In genomic region chr6:88933521-88933920, GRCh38 we compare ENCODE assay signal across 2 cellular contexts.
TF ChIP-seq lines count a peak whose summit lies in the region.

No MANE protein-coding gene starts in this region.

TF ChIP-seq in SK-N-SH treated with all-trans-retinoic acid at 6 μM for 48 hours, 23 proteins besides CTCF, POLR2A, EP300 and RAD21 (continued from another document):
- TF ChIP-seq CSRNP3 (CRISPR knock-in tag; IDR thresholded peaks at IDR 0.05) (no peak), ISL1 (CRISPR knock-in tag; IDR thresholded peaks at IDR 0.05) (no peak)

TF ChIP-seq in K562, 482 proteins besides CTCF, POLR2A, EP300 and RAD21 (continued from another document):
- TF ChIP-seq ATF6 (CRISPR knock-in tag; IDR thresholded peaks at IDR 0.05) (no peak), ZNF146 (CRISPR knock-in tag; IDR thresholded peaks at IDR 0.05; ENCODE audit: unreplicated experiment) (peak; percentile 94), KDM1A (IDR thresholded peaks at IDR 0.05) (0 out of 4 replicates have a peak, but pooled peaks of 1 of the 2 experiments have one; percentile 11), E2F6 (IDR thresholded peaks at IDR 0.05; ENCODE audit: borderline replicate concordance in 1 of 2, extremely low read depth in 1 of 2, insufficient read depth in 1 of 2, insufficient read length in 1 of 2, low read depth in 1 of 2, low read length in 1 of 2, poor library complexity in 1 of 2, severe bottlenecking in 1 of 2) (no peak), JUND (IDR thresholded peaks at IDR 0.05; ENCODE audit: borderline replicate concordance, low read depth, low read length) (no peak), JUND (tag; IDR thresholded peaks at IDR 0.05; ENCODE audit: borderline replicate concordance, low read depth, low read length) (no peak), BCOR (IDR thresholded peaks at IDR 0.05) (peak; percentile 36; the same call in 1 of the 2 replicates)
